In the genomic region with DNA sequence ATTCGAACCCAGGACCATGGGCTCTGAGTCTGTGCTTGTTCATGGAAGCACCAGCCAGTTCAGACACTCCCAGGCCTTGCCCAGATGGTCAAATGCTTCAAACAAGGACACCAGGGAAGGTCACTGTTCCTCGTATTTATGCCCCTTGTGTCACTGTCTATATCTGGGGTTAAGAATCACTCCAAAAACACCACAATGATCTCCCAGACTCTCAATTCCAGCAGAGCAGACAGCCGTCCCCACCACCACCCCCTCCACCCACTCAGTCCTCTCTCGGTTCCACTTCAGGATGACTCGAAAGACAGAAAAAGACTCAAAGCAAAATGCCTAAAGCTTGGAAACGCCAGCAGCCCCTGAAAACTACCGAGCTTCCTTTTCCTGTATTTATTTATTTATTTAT, we compare ENCODE assay signal across 17 cellular contexts.
DNase-seq lines count a peak whose midpoint lies in the region; ATAC-seq and TF ChIP-seq lines count a peak whose summit lies in the region.
"Had no signal": no experiment of that assay in that cellular context is flagged by ENCODE, and none has a peak within 500 bp of the region (broad histone marks: within the 10 kb centered on the region; RNA-seq: fewer than 3 reads in every experiment).

No MANE protein-coding gene starts in this region.

- no peak overlapping the region for H2BK5ac ChIP-seq in H9 (ENCODE audit: insufficient read length, low read length)

- no peak for TF ChIP-seq POLR2A in gastrocnemius medialis (IDR thresholded peaks at IDR 0.05)

- no peaks in the 10 kb centered on the region for H3K9me3 Mint-ChIP-seq in H9
- no peaks in the 10 kb centered on the region for H3K9me3 Mint-ChIP-seq in dendritic cell treated with granulocyte-macrophage colony-stimulating factor and Interleukin-4, amounts not matched to agents 40 ng/mL and 50 ng/mL, for 4 days
- H3K9me3 Mint-ChIP-seq: IgD-negative memory B cell had no signal

- no peak overlapping the region for H4K91ac ChIP-seq in H9 (ENCODE audit: insufficient read length, low read depth, low read length)

- no peak overlapping the region for H3K14ac ChIP-seq in H9 (ENCODE audit: insufficient read depth, low read length)

- no peaks in the 10 kb centered on the region for H3K36me3 ChIP-seq in gastrocnemius medialis
- H3K36me3 ChIP-seq: BE2C had no signal

- H3K23ac ChIP-seq in H9 (ENCODE audit: insufficient read length, low read depth, low read length) = no peak overlapping the region

- H3K27me3 ChIP-seq in H9 (ENCODE audit: insufficient read depth, low read length) (no peaks in the 10 kb centered on the region), gastrocnemius medialis (no peaks in the 10 kb centered on the region)
- H3K27me3 ChIP-seq: BE2C had no signal

- H3K4me3 Mint-ChIP-seq in H9 = no peak overlapping the region
- no peak overlapping the region for H3K4me3 Mint-ChIP-seq in dendritic cell treated with granulocyte-macrophage colony-stimulating factor and Interleukin-4, amounts not matched to agents 40 ng/mL and 50 ng/mL, for 4 days

- no peaks in the 10 kb centered on the region for H3K27me3 Mint-ChIP-seq in H9 (ENCODE audit: low read depth)
- peaks cover 2% of the 10 kb centered on the region for H3K27me3 Mint-ChIP-seq in dendritic cell treated with granulocyte-macrophage colony-stimulating factor and Interleukin-4, amounts not matched to agents 40 ng/mL and 50 ng/mL, for 4 days

- peak overlapping the region in 2 of 3 experiments; percentile 8 to 74; a peak in 2 of 7 replicates for H3K27ac Mint-ChIP-seq in H9
- peak overlapping the region; percentile 64 for H3K27ac Mint-ChIP-seq in dendritic cell treated with granulocyte-macrophage colony-stimulating factor and Interleukin-4, amounts not matched to agents 40 ng/mL and 50 ng/mL, for 4 days

- no peaks in the 10 kb centered on the region for H4K20me1 ChIP-seq in H9 (ENCODE audit: control insufficient read depth, insufficient read depth, insufficient read length)

- H3K36me3 Mint-ChIP-seq in H9 (ENCODE audit: insufficient read depth in 1 of 3, low read depth in 3 of 3) = peaks cover 0 to 4% (median 2%) of the 10 kb centered on the region in 3 experiments; a peak in 3 of 7 replicates
- H3K36me3 Mint-ChIP-seq in dendritic cell treated with granulocyte-macrophage colony-stimulating factor and Interleukin-4, amounts not matched to agents 40 ng/mL and 50 ng/mL, for 4 days (ENCODE audit: low read depth) = no peaks in the 10 kb centered on the region
- H3K36me3 Mint-ChIP-seq: IgD-negative memory B cell had no signal

- no peak overlapping the region for H3K27ac ChIP-seq in H9 (ENCODE audit: insufficient read length, low read depth, low read length)
- peak overlapping the region; percentile 59 to 74 (median 67) for H3K27ac ChIP-seq in gastrocnemius medialis

- H2AK5ac ChIP-seq in H9 (ENCODE audit: insufficient read length, low read length) = no peak overlapping the region

- H3K4me1 ChIP-seq in H9 (ENCODE audit: insufficient read depth, low read length) = no peaks in the 10 kb centered on the region; the same call in none of the 2 replicates
- peaks cover 5 to 32% of the 10 kb centered on the region in 2 donors for H3K4me1 ChIP-seq in gastrocnemius medialis
- H3K4me1 ChIP-seq: BE2C had no signal

- H2BK12ac ChIP-seq in H9 (ENCODE audit: insufficient read length, low read depth, low read length) = no peak overlapping the region

- H3K9me3 ChIP-seq in H9 (ENCODE audit: control insufficient read depth, low read depth, low read length) = no peaks in the 10 kb centered on the region
- no peaks in the 10 kb centered on the region for H3K9me3 ChIP-seq in gastrocnemius medialis
- H3K9me3 ChIP-seq: BE2C had no signal

- no peak overlapping the region for H3K18ac ChIP-seq in H9 (ENCODE audit: insufficient read length, low read depth, low read length)

- DNase-seq in CD1c-positive myeloid dendritic cell (ENCODE audit: extremely low spot score) = peak; percentile 89
- DNase-seq in H9 = no peak
- DNase-seq in gastrocnemius medialis = no peak
- DNase-seq in T1000 (lab: John Stamatoyannopoulos, UW) = no peak
- no peak for DNase-seq in NCI-H2081 treated with DMSO at 0.1 percent for 48 hours (lab: John Stamatoyannopoulos, UW)
- DNase-seq: BE2C, COR-L47, DMS153, EL, NCI-H1417 treated with DMSO at 0.1 percent for 48 hours, NCI-H2029 treated with DMSO at 0.1 percent for 48 hours, NCI-H524, SHP77 treated with DMSO at 0.1 percent for 48 hours had no signal

- no peak overlapping the region for H4K8ac ChIP-seq in H9 (replicated peaks; ENCODE audit: insufficient read length, low read depth, low read length)

- H3K4ac ChIP-seq in H9 (ENCODE audit: low read depth, low read length) = no peak overlapping the region

- intact Hi-C loops in dendritic cell treated with granulocyte-macrophage colony-stimulating factor and Interleukin-4, amounts not matched to agents 40 ng/mL and 50 ng/mL, for 4 days (cut with micrococcal nuclease) = no loop called here
- intact Hi-C loops in gastrocnemius medialis (cut with DNase I; ENCODE audit: low total_unique reads) = no loop called here

- H3K9ac ChIP-seq in H9 (ENCODE audit: extremely low read depth, insufficient read length, low read length) = no peak overlapping the region

- no peak overlapping the region for H3K56ac ChIP-seq in H9 (ENCODE audit: insufficient read length, low read depth, low read length)

- no peak overlapping the region for H3K4me3 ChIP-seq in gastrocnemius medialis

- H2BK20ac ChIP-seq in H9 (ENCODE audit: low read depth, low read length, poor library complexity, severe bottlenecking) = no peak overlapping the region

- no peak overlapping the region for H3K4me2 ChIP-seq in H9 (ENCODE audit: insufficient read depth, insufficient read length, low read length)

- no peak overlapping the region for H2BK120ac ChIP-seq in H9 (ENCODE audit: low read depth, low read length, poor library complexity, severe bottlenecking)

- no peak overlapping the region for H4K5ac ChIP-seq in H9 (ENCODE audit: insufficient read length, low read depth, low read length)

- H3K79me1 ChIP-seq in H9 (ENCODE audit: insufficient read depth, low read depth, low read length, poor library complexity, severe bottlenecking) = peaks cover 4% of the 10 kb centered on the region

- H3K79me2 ChIP-seq in H9 (ENCODE audit: insufficient read depth, low read length) = no peaks in the 10 kb centered on the region

- no peak overlapping the region for H2AFZ ChIP-seq in H9 (ENCODE audit: low read length)

- WGBS in H9 (ENCODE audit: extremely low coverage, insufficient read length, low lambda C conversion rate) = no CpG with 5 or more reads among the region's 7 CpGs

- peak in 1 of 2 donors; percentile 68 for ATAC-seq in gastrocnemius medialis
- no peak for ATAC-seq in HG03442 (IDR thresholded peaks at IDR 0.05; ENCODE audit: unreplicated experiment)
- ATAC-seq in HG02623 (IDR thresholded peaks at IDR 0.05; ENCODE audit: unreplicated experiment) = no peak

- in situ Hi-C loops in gastrocnemius medialis (cut with MboI; ENCODE audit: low sequenced_read_pairs in 4 of 4) = no loop called here

- no peaks in the 10 kb centered on the region for H3K23me2 ChIP-seq in H9 (ENCODE audit: insufficient read length, low read depth, low read length, poor library complexity, severe bottlenecking)

- no peak overlapping the region for H2BK15ac ChIP-seq in H9 (ENCODE audit: low read depth, low read length)

- H3K4me1 Mint-ChIP-seq in H9 = peaks cover 40 to 57% of the 10 kb centered on the region in 2 experiments
- H3K4me1 Mint-ChIP-seq in dendritic cell treated with granulocyte-macrophage colony-stimulating factor and Interleukin-4, amounts not matched to agents 40 ng/mL and 50 ng/mL, for 4 days (ENCODE audit: low read depth) = peaks cover 41% of the 10 kb centered on the region

- TF ChIP-seq CTCF in H9 (conservative IDR thresholded peaks at IDR 0.05) = no peak
- TF ChIP-seq CTCF in gastrocnemius medialis (IDR thresholded peaks at IDR 0.05 in 4 of 5, conservative IDR thresholded peaks at IDR 0.05 in 1 of 5) = no peak

- no peak overlapping the region for H3T11ph ChIP-seq in H9 (ENCODE audit: low read length)
